8 cellular contexts compared by ENCODE assay signal in the genomic region with DNA sequence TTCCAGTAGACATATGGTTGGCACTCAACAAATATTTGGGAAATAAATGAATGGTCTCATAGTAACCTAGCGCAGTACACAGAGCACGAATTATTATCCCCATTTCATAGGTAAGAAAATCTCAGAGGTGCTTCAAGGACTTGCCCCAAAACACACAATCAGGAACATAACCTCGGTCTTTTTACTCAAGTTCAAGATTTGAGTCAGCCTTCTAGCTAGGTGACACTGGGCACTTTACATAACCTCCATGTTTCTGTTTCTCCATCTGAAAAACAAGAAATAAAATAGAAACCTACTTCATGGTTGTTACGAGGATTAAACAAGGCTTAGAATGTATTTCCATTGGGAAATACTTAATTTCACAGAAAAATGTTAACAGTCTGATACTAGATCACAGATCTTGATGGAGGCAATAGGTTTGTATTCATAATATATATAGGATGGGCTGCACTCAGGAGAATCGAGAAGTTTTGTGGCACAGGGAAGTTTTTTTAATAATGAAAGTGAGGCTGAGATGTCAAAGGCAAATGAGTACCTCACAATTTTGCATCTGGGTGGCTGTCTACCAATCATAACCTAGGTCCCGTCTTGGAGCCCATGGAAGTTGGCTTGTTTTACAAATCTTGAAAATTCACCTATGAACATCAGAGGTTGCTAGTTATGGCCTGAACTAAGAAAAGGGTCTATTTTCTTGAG.
DNase-seq lines count a peak whose midpoint lies in the region; ATAC-seq and TF ChIP-seq lines count a peak whose summit lies in the region.

No MANE protein-coding gene starts in this region.

- H3K4me1 ChIP-seq in Karpas-422 (ENCODE audit: low read length) (peaks cover 12% of the 10 kb centered on the region), mucosa of descending colon (ENCODE audit: low read depth) (peaks cover 7% of the 10 kb centered on the region)

- no peak for TF ChIP-seq CTCF in mucosa of descending colon (IDR thresholded peaks at IDR 0.05)

- no peaks in the 10 kb centered on the region for H3K36me3 ChIP-seq in Karpas-422 (ENCODE audit: insufficient read depth, low read length)
- no peaks in the 10 kb centered on the region for H3K36me3 ChIP-seq in mucosa of descending colon (ENCODE audit: low read depth)

- DNase-seq in Karpas-422 (no peak), memory B cell (ENCODE audit: low spot score in 2 of 2) (no peak), kidney tubule cell (ENCODE audit: low spot score) (no peak), GF-D8 (lab: John Stamatoyannopoulos, UW) (no peak), mucosa of descending colon (no peak), NCI-H187 treated with DMSO at 0.1 percent for 48 hours (lab: John Stamatoyannopoulos, UW) (no peak)

- peak overlapping the region; percentile 56 for H3K4me2 ChIP-seq in Karpas-422 (ENCODE audit: low read depth, low read length, poor library complexity, severe bottlenecking)

- H3K79me2 ChIP-seq in Karpas-422 (ENCODE audit: low read length): no peaks in the 10 kb centered on the region

- peaks cover 6% of the 10 kb centered on the region for H3K27me3 Mint-ChIP-seq in memory B cell

- H3K4me3 ChIP-seq in GM08714 (ENCODE audit: low read length) (peak overlapping the region; percentile 56; the same call in 1 of the 2 replicates), Karpas-422 (ENCODE audit: low read length) (peak overlapping the region; percentile 44), mucosa of descending colon (no peak overlapping the region)

- H3K9me2 ChIP-seq in Karpas-422 (replicated peaks; ENCODE audit: insufficient read depth, low read length): no peaks in the 10 kb centered on the region

- intact Hi-C loops in mucosa of descending colon (cut with DNase I, micrococcal nuclease): loop anchor here in 1 of 2 donors (10.0 kb wide), 2 partner anchors 149 to 249 kb away; partner anchors contain the start of gene ZC3H12C

- peak; percentile 59 for ATAC-seq in GM21576 (IDR thresholded peaks at IDR 0.05; ENCODE audit: unreplicated experiment)
- ATAC-seq in memory B cell (ENCODE audit: low read depth): peak; percentile 77
- no peak for ATAC-seq in mucosa of descending colon

- no peaks in the 10 kb centered on the region for H3K36me3 Mint-ChIP-seq in memory B cell

- peak overlapping the region; percentile 81 for H3K4me3 Mint-ChIP-seq in memory B cell

- no peaks in the 10 kb centered on the region for H3K27me3 ChIP-seq in Karpas-422 (ENCODE audit: low read length)

- H3K4me1 Mint-ChIP-seq in memory B cell: peaks cover 5% of the 10 kb centered on the region

- H4K20me1 ChIP-seq in Karpas-422 (ENCODE audit: insufficient read depth, low read depth, low read length): no peaks in the 10 kb centered on the region

- no peaks in the 10 kb centered on the region for H3K9me3 Mint-ChIP-seq in memory B cell

- H3K9me3 ChIP-seq in Karpas-422 (ENCODE audit: low read length): no peaks in the 10 kb centered on the region
- H3K9me3 ChIP-seq in mucosa of descending colon: no peaks in the 10 kb centered on the region

- H2AFZ ChIP-seq in Karpas-422 (ENCODE audit: low read length): peak overlapping the region; percentile 41

- H3K27ac Mint-ChIP-seq in memory B cell: peak overlapping the region; percentile 53

- H3K27ac ChIP-seq in Karpas-422 (ENCODE audit: low read length): no peak overlapping the region

- H3K9ac ChIP-seq in Karpas-422 (ENCODE audit: low read length): no peak overlapping the region; the same call in 1 of the 2 replicates
